ENCODE assay signal across 9 cellular contexts in genomic region chr3:125128861-125129501, GRCh38.
DNase-seq lines count a peak whose midpoint lies in the region; ATAC-seq and TF ChIP-seq lines count a peak whose summit lies in the region.
"Had no signal": no experiment of that assay in that cellular context is flagged by ENCODE, and none has a peak within 500 bp of the region (broad histone marks: within the 10 kb centered on the region; RNA-seq: fewer than 3 reads in every experiment).

No MANE protein-coding gene starts in this region.

- no peak overlapping the region for H3K4me3 Mint-ChIP-seq in nephron
- H3K4me3 Mint-ChIP-seq: memory B cell had no signal

- no peak for ATAC-seq in GM21360 (IDR thresholded peaks at IDR 0.05; ENCODE audit: unreplicated experiment)
- no peak for ATAC-seq in stimulated activated naive CD8-positive, alpha-beta T cell treated with anti-CD3 and anti-CD28 coated beads, Interleukin-15, Interleukin-2, amounts not matched to agents 100 U/mL and 50 U/mL, for 24 hours

- no peaks in the 10 kb centered on the region for H3K36me3 Mint-ChIP-seq in nephron (ENCODE audit: low read depth)
- H3K36me3 Mint-ChIP-seq: memory B cell had no signal

- no peaks in the 10 kb centered on the region for H3K9me3 Mint-ChIP-seq in nephron
- H3K9me3 Mint-ChIP-seq: memory B cell had no signal

- peak overlapping the region; percentile 78 to 88 (median 85) for H3K27ac Mint-ChIP-seq in nephron
- H3K27ac Mint-ChIP-seq: memory B cell had no signal

- H3K4me3 ChIP-seq in BLaER1, result no peak overlapping the region

- peaks cover 39% of the 10 kb centered on the region for H3K4me1 Mint-ChIP-seq in nephron

- peaks cover 5% of the 10 kb centered on the region for H3K27me3 Mint-ChIP-seq in nephron (ENCODE audit: low read depth)
- H3K27me3 Mint-ChIP-seq: memory B cell had no signal

- H3K9ac ChIP-seq in BLaER1, result no peak overlapping the region

- H3K9me3 ChIP-seq in BLaER1, result peaks cover 3% of the 10 kb centered on the region

- H3K4me2 ChIP-seq in BLaER1, result peak overlapping the region; percentile 82

- peak; percentile 98 for DNase-seq in M059J (ENCODE audit: low read depth)
- no peak for DNase-seq in NCI-H1417 treated with DMSO at 0.1 percent for 48 hours (lab: John Stamatoyannopoulos, UW)
- no peak for DNase-seq in stimulated activated naive CD8-positive, alpha-beta T cell treated with anti-CD3 and anti-CD28 coated beads, Interleukin-15, Interleukin-2, amounts not matched to agents 100 U/mL and 50 U/mL, for 24 hours
- DNase-seq in NCI-H1436 treated with DMSO at 0.1 percent for 48 hours (lab: John Stamatoyannopoulos, UW), result no peak

- peaks cover 55% of the 10 kb centered on the region for H3K4me1 ChIP-seq in BLaER1

- H3K27me3 ChIP-seq in BLaER1, result no peaks in the 10 kb centered on the region

- H3K27ac ChIP-seq in BLaER1 (peak overlapping the region; percentile 0; the same call in 1 of the 2 replicates), cingulate gyrus (ENCODE audit: low read depth, low read length) (peak overlapping the region; percentile 10)

- H3K36me3 ChIP-seq in BLaER1, result no peaks in the 10 kb centered on the region

- no peaks in the 10 kb centered on the region for H4K20me1 ChIP-seq in BLaER1

- no peak for TF ChIP-seq CTCF in nephron (IDR thresholded peaks at IDR 0.05; ENCODE audit: unreplicated experiment in 3 of 3)
